In genomic region chr2:127703282-127703681, GRCh38 we compare ENCODE assay signal across 3 cellular contexts.
TF ChIP-seq lines count a peak whose summit lies in the region.

No MANE protein-coding gene starts in this region.

TF ChIP-seq in SK-N-SH, 30 proteins besides CTCF, POLR2A, EP300 and RAD21:
- TF ChIP-seq TCF12 (IDR thresholded peaks at IDR 0.05), result no peak
- 0 out of 2 replicates have a peak, but pooled peaks have one; percentile 22 for TF ChIP-seq POLR2AphosphoS5 (IDR thresholded peaks at IDR 0.05; ENCODE audit: low read depth, low read length)

TF ChIP-seq in SK-N-SH treated with all-trans-retinoic acid at 6 μM for 48 hours, 23 proteins besides CTCF, POLR2A, EP300 and RAD21:
- no peak for TF ChIP-seq CSDC2 (CRISPR knock-in tag; IDR thresholded peaks at IDR 0.05)
- no peak for TF ChIP-seq OSR1 (CRISPR knock-in tag; IDR thresholded peaks at IDR 0.05)
- no peak for TF ChIP-seq ISL1 (CRISPR knock-in tag; IDR thresholded peaks at IDR 0.05)
- no peak for TF ChIP-seq ZFP3 (CRISPR knock-in tag; IDR thresholded peaks at IDR 0.05)
- TF ChIP-seq SNAI2 (CRISPR knock-in tag; IDR thresholded peaks at IDR 0.05), result no peak
- TF ChIP-seq PPARA (CRISPR knock-in tag; IDR thresholded peaks at IDR 0.05; ENCODE audit: borderline replicate concordance), result no peak
- no peak for TF ChIP-seq ESRRG (CRISPR knock-in tag; IDR thresholded peaks at IDR 0.05)
- TF ChIP-seq GLIS3 (CRISPR knock-in tag; IDR thresholded peaks at IDR 0.05), result no peak
- TF ChIP-seq RARB (CRISPR knock-in tag; IDR thresholded peaks at IDR 0.05), result no peak
- TF ChIP-seq ZNF8 (CRISPR knock-in tag; IDR thresholded peaks at IDR 0.05), result no peak
- no peak for TF ChIP-seq ARNTL (CRISPR knock-in tag; IDR thresholded peaks at IDR 0.05; ENCODE audit: borderline replicate concordance, low read depth)
- TF ChIP-seq ZNF70 (CRISPR knock-in tag; IDR thresholded peaks at IDR 0.05), result no peak

TF ChIP-seq in K562, 482 proteins besides CTCF, POLR2A, EP300 and RAD21:
- no peak for TF ChIP-seq TAF1 (IDR thresholded peaks at IDR 0.05; ENCODE audit: control insufficient read depth, extremely low read depth, insufficient read depth, low read length, severe bottlenecking)
- TF ChIP-seq NR3C1 (CRISPR knock-in tag; IDR thresholded peaks at IDR 0.05), result no peak
- no peak for TF ChIP-seq MAFK (IDR thresholded peaks at IDR 0.05; ENCODE audit: low read length)
- TF ChIP-seq GABPB1 (CRISPR knock-in tag; IDR thresholded peaks at IDR 0.05), result no peak
- TF ChIP-seq CHD4 (IDR thresholded peaks at IDR 0.05; ENCODE audit: insufficient read depth, insufficient replicate concordance, low read depth, low read length, poor library complexity, severe bottlenecking), result no peak
- no peak for TF ChIP-seq TAF9B (IDR thresholded peaks at IDR 0.05; ENCODE audit: partially characterized antibody)
- TF ChIP-seq EWSR1 (IDR thresholded peaks at IDR 0.05; ENCODE audit: borderline replicate concordance, low read depth, partially characterized antibody), result no peak
- no peak for TF ChIP-seq MLX (CRISPR knock-in tag; conservative IDR thresholded peaks at IDR 0.05)
- TF ChIP-seq THRB (CRISPR knock-in tag; conservative IDR thresholded peaks at IDR 0.05), result no peak
- no peak for TF ChIP-seq ZNF561 (CRISPR knock-in tag; conservative IDR thresholded peaks at IDR 0.05)
- no peak for TF ChIP-seq MYBL2 (IDR thresholded peaks at IDR 0.05; ENCODE audit: low read depth)
- no peak for TF ChIP-seq MYBL2 (CRISPR knock-in tag; IDR thresholded peaks at IDR 0.05; ENCODE audit: borderline replicate concordance)
- no peak for TF ChIP-seq UBTF (IDR thresholded peaks at IDR 0.05; ENCODE audit: borderline replicate concordance in 1 of 2, low read depth in 2 of 2, low read length in 2 of 2)
- no peak for TF ChIP-seq ZNF23 (CRISPR knock-in tag; IDR thresholded peaks at IDR 0.05)
- TF ChIP-seq CTBP1 (IDR thresholded peaks at IDR 0.05; ENCODE audit: borderline replicate concordance), result no peak
- TF ChIP-seq ELK1 (CRISPR knock-in tag; IDR thresholded peaks at IDR 0.05), result no peak
- TF ChIP-seq ZNF764 (CRISPR knock-in tag; IDR thresholded peaks at IDR 0.05; ENCODE audit: low read depth), result no peak
- TF ChIP-seq NR4A1 (CRISPR knock-in tag; IDR thresholded peaks at IDR 0.05), result no peak
- TF ChIP-seq NR4A1 (tag; IDR thresholded peaks at IDR 0.05), result no peak
- TF ChIP-seq E2F3 (CRISPR knock-in tag; IDR thresholded peaks at IDR 0.05), result no peak
- no peak for TF ChIP-seq KDM5B (IDR thresholded peaks at IDR 0.05; ENCODE audit: insufficient replicate concordance, low read depth, low read length)
- TF ChIP-seq AFF1 (IDR thresholded peaks at IDR 0.05; ENCODE audit: low read depth in 1 of 2, partially characterized antibody in 2 of 2), result no peak
